In genomic region chr6:87789198-87789899, GRCh38 we compare ENCODE assay signal across 1 cellular context.
TF ChIP-seq lines count a peak whose summit lies in the region.

No MANE protein-coding gene starts in this region.

TF ChIP-seq in HepG2, 621 proteins besides CTCF, POLR2A, EP300 and RAD21 (continued from another document and continues in another):
- TF ChIP-seq, protein P1, sequence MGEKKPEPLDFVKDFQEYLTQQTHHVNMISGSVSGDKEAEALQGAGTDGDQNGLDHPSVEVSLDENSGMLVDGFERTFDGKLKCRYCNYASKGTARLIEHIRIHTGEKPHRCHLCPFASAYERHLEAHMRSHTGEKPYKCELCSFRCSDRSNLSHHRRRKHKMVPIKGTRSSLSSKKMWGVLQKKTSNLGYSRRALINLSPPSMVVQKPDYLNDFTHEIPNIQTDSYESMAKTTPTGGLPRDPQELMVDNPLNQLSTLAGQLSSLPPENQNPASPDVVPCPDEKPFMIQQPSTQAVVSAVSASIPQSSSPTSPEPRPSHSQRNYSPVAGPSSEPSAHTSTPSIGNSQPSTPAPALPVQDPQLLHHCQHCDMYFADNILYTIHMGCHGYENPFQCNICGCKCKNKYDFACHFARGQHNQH (CRISPR knock-in tag; IDR thresholded peaks at IDR 0.05): 0 out of 2 replicates have a peak, but pooled peaks have one; percentile 43
- TF ChIP-seq, protein P2, sequence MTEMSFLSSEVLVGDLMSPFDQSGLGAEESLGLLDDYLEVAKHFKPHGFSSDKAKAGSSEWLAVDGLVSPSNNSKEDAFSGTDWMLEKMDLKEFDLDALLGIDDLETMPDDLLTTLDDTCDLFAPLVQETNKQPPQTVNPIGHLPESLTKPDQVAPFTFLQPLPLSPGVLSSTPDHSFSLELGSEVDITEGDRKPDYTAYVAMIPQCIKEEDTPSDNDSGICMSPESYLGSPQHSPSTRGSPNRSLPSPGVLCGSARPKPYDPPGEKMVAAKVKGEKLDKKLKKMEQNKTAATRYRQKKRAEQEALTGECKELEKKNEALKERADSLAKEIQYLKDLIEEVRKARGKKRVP (CRISPR knock-in tag; IDR thresholded peaks at IDR 0.05): 0 out of 4 replicates have a peak, but pooled peaks of 1 of the 2 experiments have one; percentile 18
- TF ChIP-seq ZC3H13 (CRISPR knock-in tag; IDR thresholded peaks at IDR 0.05): no peak
- peak; percentile 51; the same call in 1 of the 2 replicates for TF ChIP-seq HMG20A (CRISPR knock-in tag; IDR thresholded peaks at IDR 0.05; ENCODE audit: borderline replicate concordance)
- TF ChIP-seq NFE2L1 (CRISPR knock-in tag; IDR thresholded peaks at IDR 0.05; ENCODE audit: borderline replicate concordance): no peak
- no peak for TF ChIP-seq ZNF354B (CRISPR knock-in tag; IDR thresholded peaks at IDR 0.05)
- TF ChIP-seq, protein P3, sequence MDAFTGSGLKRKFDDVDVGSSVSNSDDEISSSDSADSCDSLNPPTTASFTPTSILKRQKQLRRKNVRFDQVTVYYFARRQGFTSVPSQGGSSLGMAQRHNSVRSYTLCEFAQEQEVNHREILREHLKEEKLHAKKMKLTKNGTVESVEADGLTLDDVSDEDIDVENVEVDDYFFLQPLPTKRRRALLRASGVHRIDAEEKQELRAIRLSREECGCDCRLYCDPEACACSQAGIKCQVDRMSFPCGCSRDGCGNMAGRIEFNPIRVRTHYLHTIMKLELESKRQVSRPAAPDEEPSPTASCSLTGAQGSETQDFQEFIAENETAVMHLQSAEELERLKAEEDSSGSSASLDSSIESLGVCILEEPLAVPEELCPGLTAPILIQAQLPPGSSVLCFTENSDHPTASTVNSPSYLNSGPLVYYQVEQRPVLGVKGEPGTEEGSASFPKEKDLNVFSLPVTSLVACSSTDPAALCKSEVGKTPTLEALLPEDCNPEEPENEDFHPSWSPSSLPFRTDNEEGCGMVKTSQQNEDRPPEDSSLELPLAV (CRISPR knock-in tag; conservative IDR thresholded peaks at IDR 0.05; ENCODE audit: low read depth): no peak
- peak; percentile 55 for TF ChIP-seq SAP130 (CRISPR knock-in tag; IDR thresholded peaks at IDR 0.05; ENCODE audit: low read depth)
- peak; percentile 35; the same call in 1 of the 2 replicates for TF ChIP-seq MED1 (CRISPR knock-in tag; IDR thresholded peaks at IDR 0.05)
- TF ChIP-seq, protein P4, sequence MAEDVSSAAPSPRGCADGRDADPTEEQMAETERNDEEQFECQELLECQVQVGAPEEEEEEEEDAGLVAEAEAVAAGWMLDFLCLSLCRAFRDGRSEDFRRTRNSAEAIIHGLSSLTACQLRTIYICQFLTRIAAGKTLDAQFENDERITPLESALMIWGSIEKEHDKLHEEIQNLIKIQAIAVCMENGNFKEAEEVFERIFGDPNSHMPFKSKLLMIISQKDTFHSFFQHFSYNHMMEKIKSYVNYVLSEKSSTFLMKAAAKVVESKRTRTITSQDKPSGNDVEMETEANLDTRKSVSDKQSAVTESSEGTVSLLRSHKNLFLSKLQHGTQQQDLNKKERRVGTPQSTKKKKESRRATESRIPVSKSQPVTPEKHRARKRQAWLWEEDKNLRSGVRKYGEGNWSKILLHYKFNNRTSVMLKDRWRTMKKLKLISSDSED (CRISPR knock-in tag; IDR thresholded peaks at IDR 0.05): no peak
- no peak for TF ChIP-seq KDM6A (CRISPR knock-in tag; IDR thresholded peaks at IDR 0.05; ENCODE audit: low read depth)
- no peak for TF ChIP-seq ZNF558 (CRISPR knock-in tag; IDR thresholded peaks at IDR 0.05; ENCODE audit: borderline replicate concordance)
- TF ChIP-seq SNAPC2 (CRISPR knock-in tag; IDR thresholded peaks at IDR 0.05): no peak
- TF ChIP-seq ZNF546 (CRISPR knock-in tag; conservative IDR thresholded peaks at IDR 0.05): no peak
- no peak for TF ChIP-seq SNRNP70 (IDR thresholded peaks at IDR 0.05; ENCODE audit: low read depth, low read length)
- no peak for TF ChIP-seq KDM2A (CRISPR knock-in tag; IDR thresholded peaks at IDR 0.05; ENCODE audit: borderline replicate concordance, low read depth)
- TF ChIP-seq ZNF326 (CRISPR knock-in tag; IDR thresholded peaks at IDR 0.05; ENCODE audit: borderline replicate concordance): no peak
- TF ChIP-seq ZNF207 (IDR thresholded peaks at IDR 0.05; ENCODE audit: borderline replicate concordance): no peak
- TF ChIP-seq FOXA3 (CRISPR knock-in tag; IDR thresholded peaks at IDR 0.05): no peak
- TF ChIP-seq KAT7 (CRISPR knock-in tag; IDR thresholded peaks at IDR 0.05; ENCODE audit: borderline replicate concordance): no peak
- no peak for TF ChIP-seq REXO4 (CRISPR knock-in tag; IDR thresholded peaks at IDR 0.05; ENCODE audit: borderline replicate concordance)
- TF ChIP-seq ARHGAP35 (CRISPR knock-in tag; IDR thresholded peaks at IDR 0.05; ENCODE audit: borderline replicate concordance): no peak
- TF ChIP-seq ATRX (CRISPR knock-in tag; IDR thresholded peaks at IDR 0.05; ENCODE audit: borderline replicate concordance): no peak
- no peak for TF ChIP-seq SIN3A (IDR thresholded peaks at IDR 0.05; ENCODE audit: borderline replicate concordance, low read depth, low read length)
- TF ChIP-seq, protein P5, sequence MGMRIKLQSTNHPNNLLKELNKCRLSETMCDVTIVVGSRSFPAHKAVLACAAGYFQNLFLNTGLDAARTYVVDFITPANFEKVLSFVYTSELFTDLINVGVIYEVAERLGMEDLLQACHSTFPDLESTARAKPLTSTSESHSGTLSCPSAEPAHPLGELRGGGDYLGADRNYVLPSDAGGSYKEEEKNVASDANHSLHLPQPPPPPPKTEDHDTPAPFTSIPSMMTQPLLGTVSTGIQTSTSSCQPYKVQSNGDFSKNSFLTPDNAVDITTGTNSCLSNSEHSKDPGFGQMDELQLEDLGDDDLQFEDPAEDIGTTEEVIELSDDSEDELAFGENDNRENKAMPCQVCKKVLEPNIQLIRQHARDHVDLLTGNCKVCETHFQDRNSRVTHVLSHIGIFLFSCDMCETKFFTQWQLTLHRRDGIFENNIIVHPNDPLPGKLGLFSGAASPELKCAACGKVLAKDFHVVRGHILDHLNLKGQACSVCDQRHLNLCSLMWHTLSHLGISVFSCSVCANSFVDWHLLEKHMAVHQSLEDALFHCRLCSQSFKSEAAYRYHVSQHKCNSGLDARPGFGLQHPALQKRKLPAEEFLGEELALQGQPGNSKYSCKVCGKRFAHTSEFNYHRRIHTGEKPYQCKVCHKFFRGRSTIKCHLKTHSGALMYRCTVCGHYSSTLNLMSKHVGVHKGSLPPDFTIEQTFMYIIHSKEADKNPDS (CRISPR knock-in tag; IDR thresholded peaks at IDR 0.05): no peak
- TF ChIP-seq, protein P6, sequence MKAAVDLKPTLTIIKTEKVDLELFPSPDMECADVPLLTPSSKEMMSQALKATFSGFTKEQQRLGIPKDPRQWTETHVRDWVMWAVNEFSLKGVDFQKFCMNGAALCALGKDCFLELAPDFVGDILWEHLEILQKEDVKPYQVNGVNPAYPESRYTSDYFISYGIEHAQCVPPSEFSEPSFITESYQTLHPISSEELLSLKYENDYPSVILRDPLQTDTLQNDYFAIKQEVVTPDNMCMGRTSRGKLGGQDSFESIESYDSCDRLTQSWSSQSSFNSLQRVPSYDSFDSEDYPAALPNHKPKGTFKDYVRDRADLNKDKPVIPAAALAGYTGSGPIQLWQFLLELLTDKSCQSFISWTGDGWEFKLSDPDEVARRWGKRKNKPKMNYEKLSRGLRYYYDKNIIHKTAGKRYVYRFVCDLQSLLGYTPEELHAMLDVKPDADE (CRISPR knock-in tag; IDR thresholded peaks at IDR 0.05): no peak
- TF ChIP-seq ZNF20 (CRISPR knock-in tag; IDR thresholded peaks at IDR 0.05): no peak
- no peak for TF ChIP-seq ARNT (IDR thresholded peaks at IDR 0.05)
- no peak for TF ChIP-seq ZFP82 (CRISPR knock-in tag; IDR thresholded peaks at IDR 0.05; ENCODE audit: borderline replicate concordance)
- TF ChIP-seq ZSCAN22 (CRISPR knock-in tag; IDR thresholded peaks at IDR 0.05): no peak
- TF ChIP-seq, protein P7, sequence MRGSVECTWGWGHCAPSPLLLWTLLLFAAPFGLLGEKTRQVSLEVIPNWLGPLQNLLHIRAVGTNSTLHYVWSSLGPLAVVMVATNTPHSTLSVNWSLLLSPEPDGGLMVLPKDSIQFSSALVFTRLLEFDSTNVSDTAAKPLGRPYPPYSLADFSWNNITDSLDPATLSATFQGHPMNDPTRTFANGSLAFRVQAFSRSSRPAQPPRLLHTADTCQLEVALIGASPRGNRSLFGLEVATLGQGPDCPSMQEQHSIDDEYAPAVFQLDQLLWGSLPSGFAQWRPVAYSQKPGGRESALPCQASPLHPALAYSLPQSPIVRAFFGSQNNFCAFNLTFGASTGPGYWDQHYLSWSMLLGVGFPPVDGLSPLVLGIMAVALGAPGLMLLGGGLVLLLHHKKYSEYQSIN (CRISPR knock-in tag; IDR thresholded peaks at IDR 0.05; ENCODE audit: borderline replicate concordance): no peak
- no peak for TF ChIP-seq REST (IDR thresholded peaks at IDR 0.05; ENCODE audit: borderline replicate concordance in 1 of 2, low read depth in 1 of 2, low read length in 2 of 2)
- TF ChIP-seq HDAC2 (CRISPR knock-in tag; IDR thresholded peaks at IDR 0.05): peak; percentile 42; the same call in 1 of the 2 replicates
- TF ChIP-seq HMG20B (CRISPR knock-in tag; conservative IDR thresholded peaks at IDR 0.05): no peak
- no peak for TF ChIP-seq FOXM1 (CRISPR knock-in tag; IDR thresholded peaks at IDR 0.05)
- TF ChIP-seq SNAI1 (CRISPR knock-in tag; IDR thresholded peaks at IDR 0.05; ENCODE audit: borderline replicate concordance): no peak
- no peak for TF ChIP-seq ASH2L (IDR thresholded peaks at IDR 0.05; ENCODE audit: insufficient read length, low read depth, low read length)
- TF ChIP-seq SP5 (CRISPR knock-in tag; IDR thresholded peaks at IDR 0.05; ENCODE audit: borderline replicate concordance, low read depth): peak; percentile 31; the same call in 1 of the 2 replicates
- no peak for TF ChIP-seq CHD4 (IDR thresholded peaks at IDR 0.05; ENCODE audit: borderline replicate concordance, low read length)
- no peak for TF ChIP-seq ZNF770 (CRISPR knock-in tag; IDR thresholded peaks at IDR 0.05)
- TF ChIP-seq KLF6 (CRISPR knock-in tag; IDR thresholded peaks at IDR 0.05): no peak
- no peak for TF ChIP-seq GPBP1L1 (CRISPR knock-in tag; IDR thresholded peaks at IDR 0.05)
- no peak for TF ChIP-seq ZNF292 (CRISPR knock-in tag; IDR thresholded peaks at IDR 0.05; ENCODE audit: borderline replicate concordance, low read depth)
- no peak for TF ChIP-seq SIN3B (IDR thresholded peaks at IDR 0.05; ENCODE audit: low read length)
- TF ChIP-seq ZBTB3 (CRISPR knock-in tag; IDR thresholded peaks at IDR 0.05; ENCODE audit: borderline replicate concordance, low read depth): no peak
- no peak for TF ChIP-seq ZNF724P (CRISPR knock-in tag; IDR thresholded peaks at IDR 0.05; ENCODE audit: borderline replicate concordance)
- TF ChIP-seq ZNF550 (CRISPR knock-in tag; IDR thresholded peaks at IDR 0.05; ENCODE audit: borderline replicate concordance): no peak
- TF ChIP-seq MAFG (CRISPR knock-in tag; IDR thresholded peaks at IDR 0.05): no peak
- no peak for TF ChIP-seq E2F1 (CRISPR knock-in tag; IDR thresholded peaks at IDR 0.05)
